Comparison of ENCODE assay signal across 17 cellular contexts in genomic region chr6:107729098-107729497, GRCh38.
DNase-seq lines count a peak whose midpoint lies in the region; ATAC-seq and TF ChIP-seq lines count a peak whose summit lies in the region.
"Had no signal": no experiment of that assay in that cellular context is flagged by ENCODE, and none has a peak within 500 bp of the region (broad histone marks: within the 10 kb centered on the region; RNA-seq: fewer than 3 reads in every experiment).

No MANE protein-coding gene starts in this region.

- POLR2A ChIA-PET in AG04450 (lab: Yijun Ruan, JAX) = no interaction called here
- POLR2A ChIA-PET in GM10248 (lab: Yijun Ruan, JAX) = no interaction called here

- peaks cover 18% of the 10 kb centered on the region for H3K27me3 ChIP-seq in AG04450 (ENCODE audit: control insufficient read depth, insufficient read depth, low read length)
- H3K27me3 ChIP-seq: hepatocyte, right atrium auricular region had no signal

- no peak for ATAC-seq in GM19455 (IDR thresholded peaks at IDR 0.05; ENCODE audit: unreplicated experiment)
- ATAC-seq: stimulated activated naive B cell treated with anti-CD40 and anti-IgM and Interleukin-4, amounts not matched to agents 10 μg/mL and 1 μg/mL and 100 μg/mL, for 72 hours had no signal

- DNase-seq in AG04450 (ENCODE audit: low read depth, low spot score) (no peak), Calu3 (peak; percentile 10), fibroblast of the aortic adventitia (ENCODE audit: low read depth) (no peak), NCI-H226 (no peak), inferior parietal cortex (ENCODE audit: extremely low spot score) (no peak), GM10248 (ENCODE audit: extremely low spot score) (no peak)
- DNase-seq: activated B cell treated with CpG ODN at 0.5 μM for 24 hours; CD4-positive, CD25-positive, alpha-beta regulatory T cell; left ventricle myocardium inferior; NCI-H2171; stimulated activated CD4-positive, alpha-beta T cell treated with anti-CD3 and anti-CD28 coated beads, Interleukin-4, amount 100 ng/mL, for 4 hours; stimulated activated naive B cell treated with anti-CD40 and anti-IgM and Interleukin-4, amounts not matched to agents 10 μg/mL and 1 μg/mL and 100 μg/mL, for 72 hours had no signal

- intact Hi-C loops in Calu3 (cut with micrococcal nuclease; ENCODE audit: unreplicated experiment) = loop anchor here (10.0 kb wide), 1 partner anchor 116 kb away; no protein-coding TSS in a partner anchor

- no peaks in the 10 kb centered on the region for H3K36me3 Mint-ChIP-seq in Calu3 (ENCODE audit: insufficient read depth, unreplicated experiment)

- no peaks in the 10 kb centered on the region for H3K9me3 Mint-ChIP-seq in Calu3 (ENCODE audit: low read depth, unreplicated experiment)
- H3K9me3 Mint-ChIP-seq: activated B cell treated with CpG ODN at 0.5 μM for 24 hours had no signal

- no peak overlapping the region for H3K27ac ChIP-seq in AG04450 (ENCODE audit: low read depth, low read length)
- H3K27ac ChIP-seq: hepatocyte, left ventricle myocardium inferior, right atrium auricular region had no signal

- TF ChIP-seq CTCF in AG04450 (IDR thresholded peaks at IDR 0.05; ENCODE audit: low read depth, low read length) (peak; percentile 27; the same call in 1 of the 2 replicates), Calu3 (IDR thresholded peaks at IDR 0.05; ENCODE audit: unreplicated experiment) (no peak), WI38 (IDR thresholded peaks at IDR 0.05; ENCODE audit: low read depth, low read length) (0 out of 2 replicates have a peak, but pooled peaks have one; percentile 5), fibroblast of the aortic adventitia (IDR thresholded peaks at IDR 0.05; ENCODE audit: insufficient read depth, low read length) (peak; percentile 21), GM10248 (IDR thresholded peaks at IDR 0.05; ENCODE audit: control extremely low read depth, extremely low read depth, low read depth, missing control alignments) (no peak)

- H3K4me1 Mint-ChIP-seq in Calu3 (ENCODE audit: low read depth, unreplicated experiment) = no peaks in the 10 kb centered on the region

- no peak overlapping the region for H3K4me3 Mint-ChIP-seq in Calu3 (ENCODE audit: low read depth, unreplicated experiment)
- H3K4me3 Mint-ChIP-seq: activated B cell treated with CpG ODN at 0.5 μM for 24 hours; CD4-positive, CD25-positive, alpha-beta regulatory T cell; stimulated activated naive B cell treated with anti-CD40 and anti-IgM and Interleukin-4, amounts not matched to agents 10 μg/mL and 1 μg/mL and 100 μg/mL, for 72 hours had no signal

- H3K4me3 ChIP-seq in AG04450 (ENCODE audit: low read depth, low read length) (no peak overlapping the region), WI38 (ENCODE audit: low read depth, low read length) (no peak overlapping the region), fibroblast of the aortic adventitia (ENCODE audit: low read depth, low read length) (no peak overlapping the region)
- H3K4me3 ChIP-seq: HAP-1, hepatocyte, left ventricle myocardium inferior, right atrium auricular region had no signal

- peaks cover 76% of the 10 kb centered on the region for H3K27me3 Mint-ChIP-seq in Calu3 (ENCODE audit: unreplicated experiment)
- H3K27me3 Mint-ChIP-seq: activated B cell treated with CpG ODN at 0.5 μM for 24 hours; stimulated activated naive B cell treated with anti-CD40 and anti-IgM and Interleukin-4, amounts not matched to agents 10 μg/mL and 1 μg/mL and 100 μg/mL, for 72 hours had no signal

- H3K9me3 ChIP-seq in AG04450 (ENCODE audit: control insufficient read depth, insufficient read depth, low read length) = no peaks in the 10 kb centered on the region
- H3K9me3 ChIP-seq: HAP-1, left ventricle myocardium inferior, right atrium auricular region had no signal

- no peak overlapping the region for H3K27ac Mint-ChIP-seq in Calu3 (ENCODE audit: unreplicated experiment)
- H3K27ac Mint-ChIP-seq: activated B cell treated with CpG ODN at 0.5 μM for 24 hours; CD4-positive, CD25-positive, alpha-beta regulatory T cell; stimulated activated naive B cell treated with anti-CD40 and anti-IgM and Interleukin-4, amounts not matched to agents 10 μg/mL and 1 μg/mL and 100 μg/mL, for 72 hours had no signal

- no TSS peak for BruUV-seq in Calu3 (replicated peaks; lab: Mats Ljungman, UMichigan)

- CTCF ChIA-PET in AG04450 (lab: Charles Lee) = no interaction called here
- CTCF ChIA-PET in Calu3 (lab: Charles Lee) = no interaction called here
- CTCF ChIA-PET in GM10248 (lab: Yijun Ruan, JAX) = interaction anchor here (1.2 to 1.3 kb wide), 2 partner anchors 25 to 141 kb away, joined by 3 to 4 read pairs; no protein-coding TSS in a partner anchor

Comparison
In these comparisons a context has a peak if more than half of its experiments do, and no peak if none do; other contexts are left out.
1. CTCF ChIP-seq: peak in AG04450 (single experiment), WI38 (single experiment) and fibroblast of the aortic adventitia (single experiment); none in Calu3 (single experiment) and GM10248 (single experiment).